19 cellular contexts compared by ENCODE assay signal in the genomic region with DNA sequence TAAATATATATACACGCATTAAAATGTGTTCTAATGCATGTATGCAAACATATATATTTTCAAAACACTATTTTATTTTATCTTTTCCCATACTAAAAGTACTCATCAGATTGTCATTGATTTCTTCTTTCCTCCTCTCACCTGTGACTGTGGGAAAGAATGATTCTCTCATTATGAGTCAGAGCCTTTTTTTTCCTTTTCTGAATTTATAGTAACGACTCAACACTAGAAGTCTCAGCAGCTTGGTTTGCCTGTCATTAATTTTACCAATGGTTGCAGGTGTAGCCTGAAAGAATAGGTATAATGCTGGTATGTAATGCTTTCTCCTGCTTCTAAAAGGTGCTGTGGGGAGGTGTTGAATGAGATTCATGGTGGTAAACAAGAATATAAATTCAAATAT.
A peak's percentile ranks its signal among the peaks of the same experiment; 100 is the strongest.
DNase-seq lines count a peak whose midpoint lies in the region; ATAC-seq and TF ChIP-seq lines count a peak whose summit lies in the region.
"Had no signal": no experiment of that assay in that cellular context is flagged by ENCODE, and none has a peak within 500 bp of the region (broad histone marks: within the 10 kb centered on the region; RNA-seq: fewer than 3 reads in every experiment).

No MANE protein-coding gene starts in this region.

- intact Hi-C loops in CD14-positive monocyte (cut with micrococcal nuclease) (no loop called here), left lung (cut with DNase I) (no loop called here)

- no peak overlapping the region for H3K4me3 Mint-ChIP-seq in CD14-positive monocyte
- H3K4me3 Mint-ChIP-seq: CD4-positive, alpha-beta memory T cell had no signal

- peaks cover 2% of the 10 kb centered on the region for H3K4me1 Mint-ChIP-seq in CD14-positive monocyte

- no peaks in the 10 kb centered on the region for H3K9me3 Mint-ChIP-seq in CD14-positive monocyte

- H3K27me3 Mint-ChIP-seq in CD14-positive monocyte (ENCODE audit: low read depth in 3 of 3) = no peaks in the 10 kb centered on the region
- H3K27me3 Mint-ChIP-seq: CD4-positive, alpha-beta memory T cell had no signal

- DNase-seq in foreskin keratinocyte (peak; percentile 14 to 44), CD14-positive monocyte (ENCODE audit: low spot score) (no peak), left lung (no peak)
- DNase-seq: activated gamma-delta T cell; CD4-positive, alpha-beta memory T cell; GF-D8; hippocampal formation; KG1; lower lobe of right lung; NCI-H2029 treated with DMSO at 0.1 percent for 48 hours; testis had no signal

- ATAC-seq in GM18868 (IDR thresholded peaks at IDR 0.05; ENCODE audit: unreplicated experiment) (peak; percentile 84), GM21390 (IDR thresholded peaks at IDR 0.05; ENCODE audit: unreplicated experiment) (peak; percentile 71), HG03558 (IDR thresholded peaks at IDR 0.05; ENCODE audit: extremely low read depth, unreplicated experiment) (peak; percentile 49), foreskin keratinocyte (peak; percentile 90), HG03196 (IDR thresholded peaks at IDR 0.05; ENCODE audit: unreplicated experiment) (no peak), left lung (no peak)
- ATAC-seq: lower lobe of right lung had no signal

- H3K27me3 ChIP-seq in foreskin keratinocyte (no peaks in the 10 kb centered on the region), left lung (no peaks in the 10 kb centered on the region)
- H3K27me3 ChIP-seq: neutrophil, testis had no signal

- H3K36me3 Mint-ChIP-seq in CD14-positive monocyte = peaks cover 8 to 14% of the 10 kb centered on the region in 2 donors

- no peaks in the 10 kb centered on the region for H3K9me3 ChIP-seq in left lung
- H3K9me3 ChIP-seq: HAP-1, lower lobe of right lung, neutrophil, testis had no signal

- H3K4me1 ChIP-seq in foreskin keratinocyte (no peaks in the 10 kb centered on the region), left lung (no peaks in the 10 kb centered on the region)
- H3K4me1 ChIP-seq: lower lobe of right lung, testis had no signal

- H3K27ac Mint-ChIP-seq in CD14-positive monocyte = no peak overlapping the region
- H3K27ac Mint-ChIP-seq: CD4-positive, alpha-beta memory T cell had no signal

- no peak overlapping the region for H3K4me3 ChIP-seq in left lung
- H3K4me3 ChIP-seq: HAP-1, lower lobe of right lung, SK-N-MC, smooth muscle cell, testis had no signal

- H3K27ac ChIP-seq in foreskin keratinocyte (no peak overlapping the region), left lung (no peak overlapping the region)
- H3K27ac ChIP-seq: lower lobe of right lung, neutrophil, SK-N-MC, testis had no signal

- TF ChIP-seq CTCF in foreskin keratinocyte (conservative IDR thresholded peaks at IDR 0.05) (no peak), CD14-positive monocyte (IDR thresholded peaks at IDR 0.05) (no peak), left lung (IDR thresholded peaks at IDR 0.05) (no peak)

- H3K36me3 ChIP-seq in left lung = no peaks in the 10 kb centered on the region
- H3K36me3 ChIP-seq: HAP-1, lower lobe of right lung, neutrophil had no signal

Comparison
In these comparisons a context has a peak if more than half of its experiments do, and no peak if none do; other contexts are left out.
1. ATAC-seq: peak in GM18868 (single experiment), GM21390 (single experiment), HG03558 (single experiment) and foreskin keratinocyte (single experiment); none in HG03196 (single experiment) and left lung (single experiment).
2. DNase-seq: peak in foreskin keratinocyte (2 of 2); none in CD14-positive monocyte (single experiment) and left lung (0 of 2).